In the genomic region with DNA sequence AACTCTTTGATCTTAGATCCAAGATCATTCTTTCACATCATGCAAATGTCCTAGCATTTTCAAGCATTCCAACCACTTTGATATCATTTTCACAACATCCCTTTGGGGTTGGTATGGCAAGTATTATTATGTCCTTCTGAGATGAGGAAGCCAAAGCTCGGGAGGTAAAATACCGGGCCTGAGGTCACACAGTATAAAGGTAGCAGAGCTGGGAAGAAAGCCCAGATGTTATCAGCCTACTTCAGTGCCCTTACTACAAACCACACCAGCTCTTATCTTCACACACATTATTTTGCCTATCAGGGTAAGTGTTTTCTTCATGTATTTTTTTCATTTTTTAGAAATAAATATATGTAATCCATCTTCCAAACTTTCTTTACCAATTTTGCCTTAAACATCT, we compare ENCODE assay signal across 1 cellular context.
TF ChIP-seq lines count a peak whose summit lies in the region.

No MANE protein-coding gene starts in this region.

TF ChIP-seq in HepG2, 621 proteins besides CTCF, POLR2A, EP300 and RAD21 (continued from another document):
- TF ChIP-seq YY1 (IDR thresholded peaks at IDR 0.05; ENCODE audit: insufficient read depth, insufficient replicate concordance, low read depth, low read length): no peak
- TF ChIP-seq ZNF782 (CRISPR knock-in tag; IDR thresholded peaks at IDR 0.05; ENCODE audit: borderline replicate concordance): no peak
- no peak for TF ChIP-seq SP1 (IDR thresholded peaks at IDR 0.05)
- no peak for TF ChIP-seq SP1 (CRISPR knock-in tag; IDR thresholded peaks at IDR 0.05)
- TF ChIP-seq, protein P1, sequence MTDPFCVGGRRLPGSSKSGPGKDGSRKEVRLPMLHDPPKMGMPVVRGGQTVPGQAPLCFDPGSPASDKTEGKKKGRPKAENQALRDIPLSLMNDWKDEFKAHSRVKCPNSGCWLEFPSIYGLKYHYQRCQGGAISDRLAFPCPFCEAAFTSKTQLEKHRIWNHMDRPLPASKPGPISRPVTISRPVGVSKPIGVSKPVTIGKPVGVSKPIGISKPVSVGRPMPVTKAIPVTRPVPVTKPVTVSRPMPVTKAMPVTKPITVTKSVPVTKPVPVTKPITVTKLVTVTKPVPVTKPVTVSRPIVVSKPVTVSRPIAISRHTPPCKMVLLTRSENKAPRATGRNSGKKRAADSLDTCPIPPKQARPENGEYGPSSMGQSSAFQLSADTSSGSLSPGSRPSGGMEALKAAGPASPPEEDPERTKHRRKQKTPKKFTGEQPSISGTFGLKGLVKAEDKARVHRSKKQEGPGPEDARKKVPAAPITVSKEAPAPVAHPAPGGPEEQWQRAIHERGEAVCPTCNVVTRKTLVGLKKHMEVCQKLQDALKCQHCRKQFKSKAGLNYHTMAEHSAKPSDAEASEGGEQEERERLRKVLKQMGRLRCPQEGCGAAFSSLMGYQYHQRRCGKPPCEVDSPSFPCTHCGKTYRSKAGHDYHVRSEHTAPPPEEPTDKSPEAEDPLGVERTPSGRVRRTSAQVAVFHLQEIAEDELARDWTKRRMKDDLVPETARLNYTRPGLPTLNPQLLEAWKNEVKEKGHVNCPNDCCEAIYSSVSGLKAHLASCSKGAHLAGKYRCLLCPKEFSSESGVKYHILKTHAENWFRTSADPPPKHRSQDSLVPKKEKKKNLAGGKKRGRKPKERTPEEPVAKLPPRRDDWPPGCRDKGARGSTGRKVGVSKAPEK (CRISPR knock-in tag; IDR thresholded peaks at IDR 0.05; ENCODE audit: borderline replicate concordance): no peak
- TF ChIP-seq SIN3B (IDR thresholded peaks at IDR 0.05; ENCODE audit: low read length): no peak
